In the genomic region with DNA sequence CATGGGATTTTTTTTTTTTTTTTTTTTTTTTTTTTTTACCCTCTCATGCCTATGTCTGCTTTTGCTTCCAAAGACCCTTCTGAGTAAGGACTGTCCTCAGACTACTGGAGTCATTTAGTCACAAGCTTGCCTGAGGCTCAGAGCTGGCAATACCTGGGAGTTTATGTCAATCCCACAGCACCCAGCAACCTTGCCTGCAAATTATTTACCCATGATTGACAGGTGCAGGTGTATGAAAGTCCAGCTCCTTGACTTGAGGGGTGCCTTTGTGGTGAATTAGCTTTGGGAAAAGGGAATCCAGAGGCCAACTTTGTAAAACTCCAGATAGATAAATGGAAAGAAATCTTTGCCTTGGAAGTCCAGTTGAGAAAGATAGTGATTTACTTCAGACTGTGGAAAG, we compare ENCODE assay signal across 8 cellular contexts. TPM values are rescaled to one million over a fixed set of nuclear protein-coding genes. Genes with fewer than 3 reads are reported as not detected.
"Had no signal": no experiment of that assay in that cellular context is flagged by ENCODE, and none has a peak within 500 bp of the region (broad histone marks: within the 10 kb centered on the region; RNA-seq: fewer than 3 reads in every experiment).

No MANE protein-coding gene starts in this region.

RNA-seq across cellular contexts. Expression of a gene that starts 53.2 kb away (rescaled TPM):
- total RNA-seq: activated T-helper 1 cell treated with anti-CD3 and anti-CD28 coated beads, Interleukin-12 subunit alpha, Interleukin-12 subunit beta, Interleukin-2, Interleukin-4 antibody, amounts not matched to agents 30 ng/mL and 10 ng/mL and 1 ng/mL, durations not matched to agents 14 hours and 24 hours and 36 hours; ascending aorta; bronchial epithelial cell; M059J; PC-3; Peyer's patch; SK-MEL-5 had no signal
- polyA plus RNA-seq: adipose tissue had no signal
